10 cellular contexts compared by ENCODE assay signal in genomic region chr6:157383471-157383870, GRCh38. TPM values are rescaled to one million over a fixed set of nuclear protein-coding genes. Genes with fewer than 3 reads are reported as not detected.
DNase-seq lines count a peak whose midpoint lies in the region; ATAC-seq and TF ChIP-seq lines count a peak whose summit lies in the region.
"Had no signal": no experiment of that assay in that cellular context is flagged by ENCODE, and none has a peak within 500 bp of the region (broad histone marks: within the 10 kb centered on the region; RNA-seq: fewer than 3 reads in every experiment).

No MANE protein-coding gene starts in this region.

- no peak for DNase-seq in Caco-2
- DNase-seq in mammary epithelial cell, result no peak
- DNase-seq in nephron progenitor cell, result no peak
- no peak for DNase-seq in NCI-H774 (lab: John Stamatoyannopoulos, UW)
- DNase-seq in stimulated activated CD4-positive, alpha-beta T cell treated with anti-CD3 and anti-CD28 coated beads, Interleukin-4, amount 100 ng/mL, for 4 hours, result no peak
- DNase-seq: heart left ventricle, Karpas-422 had no signal

- H3K4me3 Mint-ChIP-seq in Caco-2 (ENCODE audit: unreplicated experiment), result peak overlapping the region; percentile 83
- H3K4me3 Mint-ChIP-seq in nephron progenitor cell, result peak overlapping the region; percentile 57

- BruUV-seq in Caco-2 (replicated peaks; lab: Mats Ljungman, UMichigan) (no TSS peak), mammary epithelial cell (replicated peaks; lab: Mats Ljungman, UMichigan) (no TSS peak)

- intact Hi-C loops in Caco-2 (cut with micrococcal nuclease; ENCODE audit: unreplicated experiment) (loop anchor here (2.0 kb wide), 1 partner anchor 147 kb away; no protein-coding TSS in a partner anchor), mammary epithelial cell (cut with micrococcal nuclease) (loop anchor here (5.0 kb wide), 1 partner anchor 284 kb away; no protein-coding TSS in a partner anchor)

- dilution Hi-C loops in mammary epithelial cell (cut with HindIII; ENCODE audit: low sequenced_read_pairs), result no loop called here

- H2AFZ ChIP-seq in mammary epithelial cell (ENCODE audit: low read depth, low read length), result no peak overlapping the region

- peak overlapping the region; percentile 98 for H3K4me3 ChIP-seq in Caco-2 (ENCODE audit: low read depth, low read length)
- H3K4me3 ChIP-seq in HUES64 (ENCODE audit: low read length), result 0 out of 2 replicates have a peak overlapping the region, but pooled peaks have one; percentile 18
- no peak overlapping the region for H3K4me3 ChIP-seq in mammary epithelial cell (replicated peaks in 1 of 3; ENCODE audit: insufficient read depth in 1 of 3, low read depth in 2 of 3, low read length in 3 of 3)

- H3K9me3 ChIP-seq in Caco-2 (no peaks in the 10 kb centered on the region), HUES64 (ENCODE audit: insufficient read depth, low read depth, low read length) (no peaks in the 10 kb centered on the region), mammary epithelial cell (replicated peaks; ENCODE audit: insufficient read depth, low read length) (no peaks in the 10 kb centered on the region)
- H3K9me3 ChIP-seq: heart left ventricle had no signal

- H4K20me1 ChIP-seq in mammary epithelial cell (ENCODE audit: insufficient read depth, low read length), result no peaks in the 10 kb centered on the region

- H3K9me3 Mint-ChIP-seq in Caco-2 (ENCODE audit: unreplicated experiment), result no peaks in the 10 kb centered on the region
- H3K9me3 Mint-ChIP-seq in nephron progenitor cell, result peaks cover 4% of the 10 kb centered on the region

- no peak for ATAC-seq in HG02798 (IDR thresholded peaks at IDR 0.05; ENCODE audit: poor library complexity, unreplicated experiment)
- ATAC-seq: heart left ventricle, Panc1 had no signal

- H3K27me3 ChIP-seq in Caco-2 (replicated peaks; ENCODE audit: control insufficient read depth, insufficient read depth, low read length), result no peaks in the 10 kb centered on the region
- peaks cover 32% of the 10 kb centered on the region for H3K27me3 ChIP-seq in HUES64 (ENCODE audit: insufficient read depth, low read length)
- no peaks in the 10 kb centered on the region for H3K27me3 ChIP-seq in mammary epithelial cell (ENCODE audit: insufficient read depth, low read length)
- H3K27me3 ChIP-seq: heart left ventricle had no signal

- TF ChIP-seq CTCF in Caco-2 (IDR thresholded peaks at IDR 0.05; ENCODE audit: insufficient read depth in 1 of 2, low read depth in 1 of 2, low read length in 1 of 2, severe bottlenecking in 1 of 2, unreplicated experiment in 1 of 2) (no peak), mammary epithelial cell (conservative IDR thresholded peaks at IDR 0.05 in 1 of 2, IDR thresholded peaks at IDR 0.05 in 1 of 2; ENCODE audit: extremely low read depth in 1 of 2, insufficient read depth in 1 of 2, low read depth in 1 of 2, low read length in 2 of 2) (no peak), nephron progenitor cell (IDR thresholded peaks at IDR 0.05) (no peak)

- H3K4me1 ChIP-seq in Caco-2 (peaks cover 7% of the 10 kb centered on the region; the same call in 1 of the 2 replicates), HUES64 (ENCODE audit: insufficient read depth, low read length) (peaks cover 11% of the 10 kb centered on the region; the same call in 1 of the 2 replicates), mammary epithelial cell (ENCODE audit: insufficient read depth, low read length) (peaks cover 8% of the 10 kb centered on the region)

- CTCF ChIA-PET in Caco-2 (lab: Charles Lee) (interaction anchor here (1.0 kb wide), 1 partner anchor 9 kb away, joined by 3 read pairs; no protein-coding TSS in a partner anchor), mammary epithelial cell (lab: Charles Lee; ENCODE audit: low non-redundant PET) (no interaction called here)

- H3K27ac ChIP-seq in HUES64 (ENCODE audit: low read depth, low read length) (no peak overlapping the region), mammary epithelial cell (ENCODE audit: insufficient read depth, low read depth, low read length) (no peak overlapping the region)

- peak overlapping the region; percentile 1 for H3K27ac Mint-ChIP-seq in Caco-2 (ENCODE audit: unreplicated experiment)
- no peak overlapping the region for H3K27ac Mint-ChIP-seq in nephron progenitor cell

- in situ Hi-C loops in mammary epithelial cell (cut with MboI; ENCODE audit: low sequenced_read_pairs in 2 of 2), result no loop called here

- POLR2A ChIA-PET in Caco-2 (lab: Charles Lee), result no interaction called here

- H3K4me2 ChIP-seq in mammary epithelial cell (ENCODE audit: insufficient read depth, low read depth, low read length), result peak overlapping the region; percentile 98

- 80% methylated on average over 9 of the region's 9 CpGs for WGBS in HUES64
- WGBS in mammary epithelial cell (ENCODE audit: low coverage, missing lambda C conversion rate), result 50% methylated on average over 9 of the region's 9 CpGs

- H3K27me3 Mint-ChIP-seq in Caco-2 (ENCODE audit: insufficient read depth, unreplicated experiment) (no peaks in the 10 kb centered on the region), nephron progenitor cell (ENCODE audit: low read depth, poor library complexity) (peaks cover 33% of the 10 kb centered on the region)

- H3K36me3 Mint-ChIP-seq in Caco-2 (ENCODE audit: insufficient read depth, unreplicated experiment) (peaks cover 11% of the 10 kb centered on the region), nephron progenitor cell (ENCODE audit: low read depth) (peaks cover 3% of the 10 kb centered on the region)

- H3K4me1 Mint-ChIP-seq in Caco-2 (ENCODE audit: low read depth, unreplicated experiment) (peaks cover 26% of the 10 kb centered on the region), nephron progenitor cell (peaks cover 24% of the 10 kb centered on the region)

- H3K36me3 ChIP-seq in Caco-2 (ENCODE audit: control insufficient read depth, insufficient read depth, low read length) (no peaks in the 10 kb centered on the region), HUES64 (ENCODE audit: insufficient read depth, low read length) (no peaks in the 10 kb centered on the region), mammary epithelial cell (ENCODE audit: insufficient read depth, low read length) (no peaks in the 10 kb centered on the region)
- H3K36me3 ChIP-seq: heart left ventricle had no signal

- H3K79me2 ChIP-seq in mammary epithelial cell (ENCODE audit: insufficient read depth, low read length), result peaks cover 5% of the 10 kb centered on the region

- no peak overlapping the region for H3K9ac ChIP-seq in HUES64 (ENCODE audit: low read depth, low read length)
- H3K9ac ChIP-seq in mammary epithelial cell (ENCODE audit: insufficient read depth, low read length), result no peak overlapping the region

RNA-seq across cellular contexts. Expression of gene ZDHHC14, which starts 2.5 kb away (rescaled TPM):
- total RNA-seq in Caco-2 (2022), result 22.1 and 23.6 TPM in 2 replicates
- polyA plus RNA-seq in HUES64 (2013, experiment 1 of 2), result 6.2 TPM
- 6.7 TPM for polyA plus RNA-seq in HUES64 (2013, experiment 2 of 2)
- total RNA-seq in mammary epithelial cell, result 1 to 10 TPM; 4.0 to 5.7 TPM
- polyA plus RNA-seq in mammary epithelial cell, result 2.7 TPM
- not detected for polyA minus RNA-seq in mammary epithelial cell

Comparison
In these comparisons a context has a peak if more than half of its experiments do, and no peak if none do; other contexts are left out.
1. H3K4me3 ChIP-seq: peak in Caco-2 (single experiment) and HUES64 (single experiment); none in mammary epithelial cell (0 of 3).